Comparison of ENCODE assay signal across 8 cellular contexts in the genomic region with DNA sequence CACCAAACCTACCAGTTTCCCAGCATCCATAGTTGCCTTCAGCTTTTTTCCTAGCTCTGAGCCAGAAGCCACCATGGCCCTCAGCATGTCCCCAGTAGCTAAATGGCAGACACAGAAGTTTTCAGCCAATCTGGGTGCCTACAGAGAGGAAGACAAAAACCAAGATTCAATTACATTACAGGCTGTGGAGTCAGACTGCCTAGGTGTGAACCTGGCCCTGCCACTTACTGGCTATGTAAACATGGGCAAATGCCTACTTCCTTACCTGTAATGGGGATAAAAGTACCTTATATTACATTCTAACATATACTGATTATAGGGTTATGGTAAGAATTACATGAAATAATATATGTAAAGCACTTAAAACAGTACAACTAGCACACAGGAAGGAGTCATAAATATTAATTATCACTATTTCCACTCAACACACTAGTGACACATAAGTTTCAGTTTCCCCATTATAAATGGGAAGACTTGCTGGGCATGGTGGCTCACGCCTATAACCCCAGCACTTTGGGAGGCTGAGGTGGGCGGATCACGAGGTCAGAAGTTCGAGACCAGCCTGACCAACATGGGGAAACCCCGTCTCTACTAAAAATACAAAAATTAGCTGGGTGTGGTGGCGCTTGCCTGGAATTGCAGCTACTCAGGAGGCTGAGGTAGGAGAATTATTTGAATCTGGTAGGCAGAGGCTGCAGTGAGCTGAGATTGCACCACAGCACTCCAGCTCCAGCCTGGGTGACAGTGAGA. TPM values are rescaled to one million over a fixed set of nuclear protein-coding genes. Genes with fewer than 3 reads are reported as not detected.
DNase-seq lines count a peak whose midpoint lies in the region; TF ChIP-seq lines count a peak whose summit lies in the region.
"Not testable (repeated sequence)": the region's sequence is repeated elsewhere in the genome, so short reads cannot be mapped to it uniquely, and the experiment has no call there.

No MANE protein-coding gene starts in this region.

- H3K9me3 Mint-ChIP-seq in activated CD4-positive, alpha-beta memory T cell treated with anti-CD3 and anti-CD28 coated beads for 36 hours: not testable (repeated sequence)

- H3K27ac Mint-ChIP-seq in activated CD4-positive, alpha-beta memory T cell treated with anti-CD3 and anti-CD28 coated beads for 36 hours: peak overlapping the region; percentile 83

- H3K4me1 ChIP-seq in mucosa of rectum (ENCODE audit: control insufficient read depth in 2 of 2, insufficient read depth in 2 of 2, low read length in 2 of 2): peaks cover 29 to 32% of the 10 kb centered on the region in 2 donors

- H3K27ac ChIP-seq in RWPE1 (0 out of 2 replicates have a peak overlapping the region, but pooled peaks have one; percentile 24), mucosa of rectum (ENCODE audit: low read depth in 2 of 2, low read length in 2 of 2) (peak overlapping the region; percentile 24 to 52)

- peaks cover 57% of the 10 kb centered on the region for H3K4me1 Mint-ChIP-seq in activated CD4-positive, alpha-beta memory T cell treated with anti-CD3 and anti-CD28 coated beads for 36 hours (ENCODE audit: low read depth)

- H3K9ac ChIP-seq in mucosa of rectum (ENCODE audit: low read depth in 1 of 2, low read length in 2 of 2): not testable (repeated sequence)

- CTCF ChIA-PET in RWPE1 (lab: Yijun Ruan, JAX): not testable (repeated sequence)
- CTCF ChIA-PET in activated CD4-positive, alpha-beta memory T cell treated with anti-CD3 and anti-CD28 coated beads for 36 hours (lab: Charles Lee): interaction anchor here (1.0 to 2.3 kb wide), 6 partner anchors 10 to 103 kb away, joined by 3 to 24 read pairs (median 6); no protein-coding TSS in a partner anchor

- H3K36me3 Mint-ChIP-seq in activated CD4-positive, alpha-beta memory T cell treated with anti-CD3 and anti-CD28 coated beads for 36 hours: peaks cover 55% of the 10 kb centered on the region

- not testable (repeated sequence) for TF ChIP-seq CTCF in RWPE1 (conservative IDR thresholded peaks at IDR 0.05; ENCODE audit: low read depth)

- H3K4me3 Mint-ChIP-seq in activated CD4-positive, alpha-beta memory T cell treated with anti-CD3 and anti-CD28 coated beads for 36 hours: not testable (repeated sequence)

- H3K9me3 ChIP-seq in mucosa of rectum (ENCODE audit: control insufficient read depth in 2 of 2, low read length in 2 of 2): not testable (repeated sequence)

- intact Hi-C loops in activated CD4-positive, alpha-beta memory T cell treated with anti-CD3 and anti-CD28 coated beads for 36 hours (cut with micrococcal nuclease): loop anchor here (1.0 to 2.0 kb wide), 7 partner anchors 13 to 207 kb away; a partner anchor contains a TSS

- peaks cover 24 to 39% of the 10 kb centered on the region in 2 donors for H3K36me3 ChIP-seq in mucosa of rectum (ENCODE audit: control insufficient read depth in 2 of 2, insufficient read depth in 2 of 2, low read length in 2 of 2)

- not testable (repeated sequence) for H3K27me3 ChIP-seq in mucosa of rectum (ENCODE audit: control insufficient read depth in 2 of 2, insufficient read depth in 2 of 2, low read length in 2 of 2)

- POLR2A ChIA-PET in RWPE1 (lab: Yijun Ruan, JAX; ENCODE audit: low non-redundant PET): interaction anchor here (0.6 kb wide), 2 partner anchors 60 to 207 kb away, joined by 5 to 6 read pairs; a partner anchor contains a TSS
- POLR2A ChIA-PET in activated CD4-positive, alpha-beta memory T cell treated with anti-CD3 and anti-CD28 coated beads for 36 hours (lab: Charles Lee): interaction anchor here (0.6 to 2.2 kb wide), 10 partner anchors 10 to 132 kb away, joined by 3 to 13 read pairs (median 3); a partner anchor contains a TSS

- not testable (repeated sequence) for H3K4me3 ChIP-seq in mucosa of rectum (ENCODE audit: low read length in 2 of 2)

- DNase-seq in CD1c-positive myeloid dendritic cell (ENCODE audit: extremely low spot score): peak; percentile 47
- not testable (repeated sequence) for DNase-seq in RWPE1 (ENCODE audit: low spot score)
- peak; percentile 89 for DNase-seq in activated CD4-positive, alpha-beta memory T cell treated with anti-CD3 and anti-CD28 coated beads for 36 hours
- DNase-seq in activated T-cell treated with anti-CD3 and anti-CD28 coated beads, Interleukin-2, amount 50 U/mL, for 48 hours: peak; percentile 88
- DNase-seq in activated naive CD8-positive, alpha-beta T cell treated with anti-CD3 and anti-CD28 coated beads, Interleukin-2, amount 50 U/mL, for 16 hours (ENCODE audit: low read depth, low spot score): peak; percentile 39
- DNase-seq in stimulated activated CD4-positive, alpha-beta T cell treated with anti-CD3 and anti-CD28 coated beads, Interleukin-2, amount 100 ng/mL, for 48 hours: peak; percentile 66 to 68
- peak; percentile 59 to 67 for DNase-seq in stimulated activated CD8-positive, alpha-beta memory T cell treated with anti-CD3 and anti-CD28 coated beads, Interleukin-7, amount 100 ng/mL, for 4 hours (ENCODE audit: low read depth in 2 of 2)

- H3K27me3 Mint-ChIP-seq in activated CD4-positive, alpha-beta memory T cell treated with anti-CD3 and anti-CD28 coated beads for 36 hours: not testable (repeated sequence)

RNA-seq across cellular contexts. Expression of a gene that starts 12.1 kb away (rescaled TPM):
- 100 to 1,000 TPM; 325 to 328 TPM for total RNA-seq in activated CD4-positive, alpha-beta memory T cell treated with anti-CD3 and anti-CD28 coated beads for 36 hours

RNA-seq across cellular contexts. Expression of a gene that starts 56.3 kb away (rescaled TPM):
- 1 to 10 TPM; 2.5 to 2.9 TPM for total RNA-seq in activated CD4-positive, alpha-beta memory T cell treated with anti-CD3 and anti-CD28 coated beads for 36 hours

RNA-seq across cellular contexts. Expression of a gene that starts 60.0 kb away (rescaled TPM):
- 10 to 100 TPM; 72.4 to 72.8 TPM for total RNA-seq in activated CD4-positive, alpha-beta memory T cell treated with anti-CD3 and anti-CD28 coated beads for 36 hours
